Comparison of ENCODE assay signal across 10 cellular contexts in genomic region chr4:8303485-8304281, GRCh38. TPM values are rescaled to one million over a fixed set of nuclear protein-coding genes. Genes with fewer than 3 reads are reported as not detected.
DNase-seq lines count a peak whose midpoint lies in the region; ATAC-seq, FAIRE-seq and TF ChIP-seq lines count a peak whose summit lies in the region.
"Had no signal": no experiment of that assay in that cellular context is flagged by ENCODE, and none has a peak within 500 bp of the region (broad histone marks: within the 10 kb centered on the region; RNA-seq: fewer than 3 reads in every experiment).

No MANE protein-coding gene starts in this region.

- FAIRE-seq in astrocyte (lab: Jason Lieb, UNC), result peak; percentile 97
- FAIRE-seq: GM18507 had no signal

- H3K4me1 ChIP-seq in BLaER1 treated with 17β-estradiol and CSF1 and Interleukin-3, amounts not matched to agents 10 nM and 100 nM, result peaks cover 19 to 62% (median 45%) of the 10 kb centered on the region in 10 experiments
- H3K4me1 ChIP-seq in astrocyte (ENCODE audit: insufficient read depth, low read length) (peaks cover 9% of the 10 kb centered on the region), mesenchymal stem cell (ENCODE audit: control insufficient read depth, insufficient read depth, low read depth, low read length) (peaks cover 17% of the 10 kb centered on the region)

- peak overlapping the region; percentile 76 for H4K8ac ChIP-seq in mesenchymal stem cell (ENCODE audit: low read length)

- no peak overlapping the region for H3K23ac ChIP-seq in mesenchymal stem cell (ENCODE audit: low read length in 2 of 2)

- H4K20me1 ChIP-seq in BLaER1 treated with 17β-estradiol and CSF1 and Interleukin-3, amounts not matched to agents 10 nM and 100 nM, result peaks cover 0 to 29% (median 0%) of the 10 kb centered on the region in 11 experiments; a peak in 3 of 22 replicates
- no peaks in the 10 kb centered on the region for H4K20me1 ChIP-seq in astrocyte (ENCODE audit: insufficient read depth, low read length)

- H3K27ac ChIP-seq in BLaER1 treated with 17β-estradiol and CSF1 and Interleukin-3, amounts not matched to agents 10 nM and 100 nM, result peak overlapping the region in 9 of 11 experiments; percentile 23 to 83 (median 63); a peak in 18 of 22 replicates
- H3K27ac ChIP-seq in astrocyte (ENCODE audit: low read depth, low read length) (peak overlapping the region; percentile 34), mesenchymal stem cell (ENCODE audit: low read length, poor library complexity, severe bottlenecking) (no peak overlapping the region)

- CTCF ChIA-PET in activated CD8-positive, alpha-beta memory T cell treated with anti-CD3 and anti-CD28 coated beads, Interleukin-2, amount 10 ng/mL, durations not matched to agents 7 days and 5 days (lab: Charles Lee), result interaction anchor here (0.7 kb wide), 2 partner anchors 10 to 74 kb away, joined by 3 to 6 read pairs; no protein-coding TSS in a partner anchor

- peak overlapping the region; percentile 54 to 57 for H3K4ac ChIP-seq in mesenchymal stem cell (ENCODE audit: low read depth in 1 of 2, low read length in 2 of 2)

- H3K27ac Mint-ChIP-seq in astrocyte (ENCODE audit: unreplicated experiment), result peak overlapping the region; percentile 62
- no peak overlapping the region for H3K27ac Mint-ChIP-seq in activated CD8-positive, alpha-beta memory T cell treated with anti-CD3 and anti-CD28 coated beads, Interleukin-2, amount 10 ng/mL, durations not matched to agents 7 days and 5 days

- 62% methylated on average over 13 of the region's 13 CpGs for WGBS in mesenchymal stem cell

- peaks cover 13% of the 10 kb centered on the region for H3K36me3 Mint-ChIP-seq in astrocyte (ENCODE audit: low read depth, unreplicated experiment)
- H3K36me3 Mint-ChIP-seq in activated CD8-positive, alpha-beta memory T cell treated with anti-CD3 and anti-CD28 coated beads, Interleukin-2, amount 10 ng/mL, durations not matched to agents 7 days and 5 days, result no peaks in the 10 kb centered on the region

- peaks cover 6% of the 10 kb centered on the region for H3K4me1 Mint-ChIP-seq in astrocyte (ENCODE audit: low read depth, unreplicated experiment)
- no peaks in the 10 kb centered on the region for H3K4me1 Mint-ChIP-seq in activated CD8-positive, alpha-beta memory T cell treated with anti-CD3 and anti-CD28 coated beads, Interleukin-2, amount 10 ng/mL, durations not matched to agents 7 days and 5 days

- no peaks in the 10 kb centered on the region for H3K9me3 ChIP-seq in BLaER1 treated with 17β-estradiol and CSF1 and Interleukin-3, amounts not matched to agents 10 nM and 100 nM (replicated peaks in 1 of 11)
- H3K9me3 ChIP-seq in astrocyte (ENCODE audit: insufficient read depth, low read depth, low read length), result no peaks in the 10 kb centered on the region
- H3K9me3 ChIP-seq in mesenchymal stem cell (ENCODE audit: control insufficient read depth, low read length), result no peaks in the 10 kb centered on the region

- no peak overlapping the region for H3K4me3 Mint-ChIP-seq in astrocyte (ENCODE audit: unreplicated experiment)
- H3K4me3 Mint-ChIP-seq in activated CD8-positive, alpha-beta memory T cell treated with anti-CD3 and anti-CD28 coated beads, Interleukin-2, amount 10 ng/mL, durations not matched to agents 7 days and 5 days, result no peak overlapping the region

- peak overlapping the region in 8 of 11 experiments; percentile 7 to 53 (median 19); a peak in 9 of 22 replicates for H3K4me2 ChIP-seq in BLaER1 treated with 17β-estradiol and CSF1 and Interleukin-3, amounts not matched to agents 10 nM and 100 nM
- peak overlapping the region; percentile 37 for H3K4me2 ChIP-seq in astrocyte (ENCODE audit: low read length)
- no peak overlapping the region for H3K4me2 ChIP-seq in mesenchymal stem cell (ENCODE audit: low read length, poor library complexity, severe bottlenecking)

- H2BK15ac ChIP-seq in mesenchymal stem cell (ENCODE audit: low read depth, poor library complexity, severe bottlenecking), result no peak overlapping the region

- H3K79me1 ChIP-seq in mesenchymal stem cell (replicated peaks; ENCODE audit: low read length, poor library complexity, severe bottlenecking), result no peaks in the 10 kb centered on the region

- H3K27me3 Mint-ChIP-seq in astrocyte (ENCODE audit: low read depth, unreplicated experiment), result no peaks in the 10 kb centered on the region
- peaks cover 11% of the 10 kb centered on the region for H3K27me3 Mint-ChIP-seq in activated CD8-positive, alpha-beta memory T cell treated with anti-CD3 and anti-CD28 coated beads, Interleukin-2, amount 10 ng/mL, durations not matched to agents 7 days and 5 days

- H2BK5ac ChIP-seq in mesenchymal stem cell (ENCODE audit: low read depth, low read length, poor library complexity, severe bottlenecking), result no peak overlapping the region

- H3K9ac ChIP-seq in BLaER1 treated with 17β-estradiol and CSF1 and Interleukin-3, amounts not matched to agents 10 nM and 100 nM, result peak overlapping the region in 5 of 11 experiments; percentile 1 to 56 (median 25); a peak in 5 of 22 replicates
- H3K9ac ChIP-seq in astrocyte (ENCODE audit: low read length), result peak overlapping the region; percentile 12
- H3K9ac ChIP-seq in mesenchymal stem cell (ENCODE audit: low read length), result no peak overlapping the region

- H3K79me2 ChIP-seq in astrocyte (ENCODE audit: insufficient read depth, low read length), result no peaks in the 10 kb centered on the region

- H3K9me3 Mint-ChIP-seq in astrocyte (ENCODE audit: unreplicated experiment), result peaks cover 25% of the 10 kb centered on the region
- H3K9me3 Mint-ChIP-seq in activated CD8-positive, alpha-beta memory T cell treated with anti-CD3 and anti-CD28 coated beads, Interleukin-2, amount 10 ng/mL, durations not matched to agents 7 days and 5 days (ENCODE audit: low read depth), result peaks cover 6% of the 10 kb centered on the region

- in situ Hi-C loops in KBM-7 (cut with MboI; ENCODE audit: low pct_unique_long_range_greater_than_20kb, low sequenced_read_pairs), result no loop called here

- H3K14ac ChIP-seq in mesenchymal stem cell (ENCODE audit: low read length in 2 of 2), result peak overlapping the region in 1 of 2 experiments; percentile 61

- H2BK120ac ChIP-seq in mesenchymal stem cell (ENCODE audit: low read depth, low read length), result peak overlapping the region; percentile 91

- peak overlapping the region; percentile 83 for H4K91ac ChIP-seq in mesenchymal stem cell (ENCODE audit: low read length)

- ATAC-seq in activated CD8-positive, alpha-beta memory T cell treated with anti-CD3 and anti-CD28 coated beads, Interleukin-2, amount 10 ng/mL, durations not matched to agents 7 days and 5 days, result no peak

- peak overlapping the region; percentile 43 for H2AK5ac ChIP-seq in mesenchymal stem cell (ENCODE audit: low read length, severe bottlenecking)

- peak overlapping the region; percentile 85 to 87 for H3K18ac ChIP-seq in mesenchymal stem cell (ENCODE audit: low read depth in 1 of 2, low read length in 2 of 2)

- no peak for TF ChIP-seq CTCF in astrocyte (IDR thresholded peaks at IDR 0.05; ENCODE audit: insufficient read depth, low read depth, low read length)

- peak overlapping the region; percentile 87 to 88 for H2BK12ac ChIP-seq in mesenchymal stem cell (ENCODE audit: low read length in 2 of 2)

- H2AFZ ChIP-seq in astrocyte (ENCODE audit: low read depth, low read length) (no peak overlapping the region), mesenchymal stem cell (ENCODE audit: low read depth, low read length) (no peak overlapping the region)

- H3K4me3 ChIP-seq in BLaER1 treated with 17β-estradiol and CSF1 and Interleukin-3, amounts not matched to agents 10 nM and 100 nM, result no peak overlapping the region
- H3K4me3 ChIP-seq in astrocyte (ENCODE audit: insufficient read depth, low read depth, low read length) (no peak overlapping the region), mesenchymal stem cell (ENCODE audit: insufficient read depth in 1 of 2, low read depth in 1 of 2, low read length in 2 of 2) (no peak overlapping the region)

- no peaks in the 10 kb centered on the region for H3K27me3 ChIP-seq in BLaER1 treated with 17β-estradiol and CSF1 and Interleukin-3, amounts not matched to agents 10 nM and 100 nM
- no peaks in the 10 kb centered on the region for H3K27me3 ChIP-seq in astrocyte (ENCODE audit: insufficient read depth, low read length)
- peaks cover 0 to 1% of the 10 kb centered on the region in 2 experiments for H3K27me3 ChIP-seq in mesenchymal stem cell (ENCODE audit: control insufficient read depth in 1 of 2, insufficient read depth in 1 of 2, low read length in 2 of 2)

- peaks cover 0 to 82% (median 47%) of the 10 kb centered on the region in 11 experiments; a peak in 15 of 22 replicates for H3K36me3 ChIP-seq in BLaER1 treated with 17β-estradiol and CSF1 and Interleukin-3, amounts not matched to agents 10 nM and 100 nM
- H3K36me3 ChIP-seq in astrocyte (ENCODE audit: insufficient read depth, low read length) (no peaks in the 10 kb centered on the region), mesenchymal stem cell (ENCODE audit: control insufficient read depth in 1 of 2, insufficient read depth in 2 of 2, low read depth in 1 of 2, low read length in 2 of 2) (no peaks in the 10 kb centered on the region)

- peak; percentile 49 for DNase-seq in KBM-7
- DNase-seq in astrocyte (ENCODE audit: low read depth), result peak; percentile 64
- peak; percentile 90 for DNase-seq in mesenchymal stem cell
- DNase-seq in activated CD8-positive, alpha-beta memory T cell treated with anti-CD3 and anti-CD28 coated beads, Interleukin-2, amount 10 ng/mL, durations not matched to agents 7 days and 5 days, result no peak
- DNase-seq in NCI-H345 (lab: John Stamatoyannopoulos, UW), result no peak
- no peak for DNase-seq in activated CD8-positive, alpha-beta memory T cell treated with anti-CD3 and anti-CD28 coated beads, Interleukin-2, amount 50 U/mL, for 48 hours
- no peak for DNase-seq in NCI-H2171 (lab: John Stamatoyannopoulos, UW)
- DNase-seq: NCI-H1105 had no signal

RNA-seq across cellular contexts. Expression of gene HTRA3, which starts 34.1 kb away (rescaled TPM):
- total RNA-seq in astrocyte, result 35.2 and 60.5 TPM in 2 replicates
- 88.3 TPM for polyA plus RNA-seq in mesenchymal stem cell (2013, experiment 1 of 2)
- 87.5 TPM for polyA plus RNA-seq in mesenchymal stem cell (2013, experiment 2 of 2)
- total RNA-seq in activated CD8-positive, alpha-beta memory T cell treated with anti-CD3 and anti-CD28 coated beads, Interleukin-2, amount 10 ng/mL, durations not matched to agents 7 days and 5 days, result not detected

Comparison
In these comparisons a context has a peak if more than half of its experiments do, and no peak if none do; other contexts are left out.
1. DNase-seq: peak in KBM-7 (single experiment), astrocyte (single experiment) and mesenchymal stem cell (single experiment); none in activated CD8-positive, alpha-beta memory T cell treated with anti-CD3 and anti-CD28 coated beads, Interleukin-2, amount 10 ng/mL, durations not matched to agents 7 days and 5 days (single experiment), NCI-H345 (single experiment), activated CD8-positive, alpha-beta memory T cell treated with anti-CD3 and anti-CD28 coated beads, Interleukin-2, amount 50 U/mL, for 48 hours (single experiment) and NCI-H2171 (single experiment).
2. RNA of gene HTRA3, which starts 34.1 kb away (total RNA-seq): 35.2 to 60.5 TPM in astrocyte; not detected in activated CD8-positive, alpha-beta memory T cell treated with anti-CD3 and anti-CD28 coated beads, Interleukin-2, amount 10 ng/mL, durations not matched to agents 7 days and 5 days; every median in the first group is over 10 times any median in the second.